In genomic region chr1:89907669-89908293, GRCh38 we compare ENCODE assay signal across 8 cellular contexts.
DNase-seq lines count a peak whose midpoint lies in the region; ATAC-seq, FAIRE-seq and TF ChIP-seq lines count a peak whose summit lies in the region.

No MANE protein-coding gene starts in this region.

- no peaks in the 10 kb centered on the region for H3K9me3 Mint-ChIP-seq in activated naive CD4-positive, alpha-beta T cell treated with anti-CD3 and anti-CD28 coated beads for 36 hours
- H3K9me3 Mint-ChIP-seq in activated naive CD4-positive, alpha-beta T cell treated with anti-CD3 and anti-CD28 coated beads, Interleukin-2, amount 10 ng/mL, durations not matched to agents 7 days and 5 days, result no peaks in the 10 kb centered on the region
- H3K9me3 Mint-ChIP-seq in stimulated activated effector memory CD8-positive, alpha-beta T cell treated with anti-CD3 and anti-CD28 coated beads, Interleukin-12 subunit alpha, Interleukin-12 subunit beta, amount 100 ng/mL, for 72 hours, result no peaks in the 10 kb centered on the region

- H3K4me2 ChIP-seq in PC-3 (ENCODE audit: low read length) (peak overlapping the region; percentile 42), endothelial cell of umbilical vein (ENCODE audit: insufficient read depth, low read length) (peak overlapping the region; percentile 70)

- H3K9me3 ChIP-seq in PC-3 (ENCODE audit: low read length) (no peaks in the 10 kb centered on the region), endothelial cell of umbilical vein (replicated peaks; ENCODE audit: control insufficient read depth, insufficient read depth, low read length) (no peaks in the 10 kb centered on the region), sigmoid colon (no peaks in the 10 kb centered on the region)

- no peak for TF ChIP-seq EP300 in sigmoid colon (IDR thresholded peaks at IDR 0.05)

- H3K9me1 ChIP-seq in endothelial cell of umbilical vein (replicated peaks; ENCODE audit: control insufficient read depth, extremely low read depth, insufficient read depth, low read length), result no peaks in the 10 kb centered on the region

- WGBS in sigmoid colon, 2 donors, result 93 to 97% methylated on average over 2 of the region's 2 CpGs

- H3K27me3 ChIP-seq in PC-3 (ENCODE audit: low read length) (no peaks in the 10 kb centered on the region), endothelial cell of umbilical vein (ENCODE audit: control insufficient read depth in 2 of 2, insufficient read depth in 2 of 2, low read length in 2 of 2) (no peaks in the 10 kb centered on the region), sigmoid colon (no peaks in the 10 kb centered on the region)

- peaks cover 5% of the 10 kb centered on the region for H3F3A ChIP-seq in PC-3 (ENCODE audit: low read length, unreplicated experiment)

- H3K4me1 ChIP-seq in PC-3 (ENCODE audit: insufficient read depth, low read length), result peaks cover 53% of the 10 kb centered on the region
- peaks cover 73% of the 10 kb centered on the region for H3K4me1 ChIP-seq in endothelial cell of umbilical vein (ENCODE audit: control insufficient read depth, extremely low read depth, insufficient read depth, low read length)
- peaks cover 0 to 25% (median 18%) of the 10 kb centered on the region in 4 donors for H3K4me1 ChIP-seq in sigmoid colon

- no peaks in the 10 kb centered on the region for H3K9me2 ChIP-seq in PC-3 (replicated peaks; ENCODE audit: low read length)

- H3K9ac ChIP-seq in PC-3 (ENCODE audit: low read length) (peak overlapping the region; percentile 53), endothelial cell of umbilical vein (replicated peaks; ENCODE audit: extremely low read depth, insufficient read depth, low read length) (peak overlapping the region; percentile 41)

- peak; percentile 35; the same call in 1 of the 2 replicates for ATAC-seq in PC-3
- ATAC-seq in stimulated activated effector memory CD8-positive, alpha-beta T cell treated with anti-CD3 and anti-CD28 coated beads, Interleukin-12 subunit alpha, Interleukin-12 subunit beta, amount 100 ng/mL, for 72 hours, result peak; percentile 39
- no peak for ATAC-seq in GM18511 (IDR thresholded peaks at IDR 0.05; ENCODE audit: unreplicated experiment)

- no peaks in the 10 kb centered on the region for H4K20me1 ChIP-seq in PC-3 (ENCODE audit: low read length)
- no peaks in the 10 kb centered on the region for H4K20me1 ChIP-seq in endothelial cell of umbilical vein (replicated peaks; ENCODE audit: control insufficient read depth, extremely low read depth, insufficient read depth, low read length)

- CTCF ChIA-PET in activated naive CD4-positive, alpha-beta T cell treated with anti-CD3 and anti-CD28 coated beads for 36 hours (lab: Charles Lee), result no interaction called here
- CTCF ChIA-PET in activated naive CD4-positive, alpha-beta T cell treated with anti-CD3 and anti-CD28 coated beads, Interleukin-2, amount 10 ng/mL, durations not matched to agents 7 days and 5 days (lab: Charles Lee), result no interaction called here
- CTCF ChIA-PET in PC-3 (lab: Charles Lee) (no interaction called here), endothelial cell of umbilical vein (lab: Charles Lee) (no interaction called here)

- dilution Hi-C loops in endothelial cell of umbilical vein (cut with MboI; ENCODE audit: extremely low pct_ligation_motif_present, low sequenced_read_pairs), result no loop called here

- no TSS peak for BruUV-seq in PC-3 (replicated peaks; lab: Mats Ljungman, UMichigan)
- no TSS peak for BruUV-seq in endothelial cell of umbilical vein (replicated peaks; lab: Mats Ljungman, UMichigan)

- peak; percentile 53 for FAIRE-seq in endothelial cell of umbilical vein (lab: Jason Lieb, UNC)

- intact Hi-C loops in activated naive CD4-positive, alpha-beta T cell treated with anti-CD3 and anti-CD28 coated beads for 36 hours (cut with micrococcal nuclease), result loop anchor here (1.0 kb wide), 1 partner anchor 63 kb away; no protein-coding TSS in a partner anchor
- intact Hi-C loops in PC-3 (cut with micrococcal nuclease) (loop anchor here (5.0 kb wide), 3 partner anchors 45 to 65 kb away; no protein-coding TSS in a partner anchor), endothelial cell of umbilical vein (cut with micrococcal nuclease) (loop anchor here (1.0 to 5.0 kb wide), 4 partner anchors 35 to 360 kb away; no protein-coding TSS in a partner anchor), sigmoid colon (cut with DNase I) (no loop called here)

- H3K36me3 ChIP-seq in PC-3 (ENCODE audit: low read depth, low read length) (no peaks in the 10 kb centered on the region), endothelial cell of umbilical vein (ENCODE audit: control insufficient read depth in 2 of 2, extremely low read depth in 1 of 2, insufficient read depth in 2 of 2, low read length in 2 of 2) (no peaks in the 10 kb centered on the region), sigmoid colon (no peaks in the 10 kb centered on the region)

- H3K27ac ChIP-seq in PC-3 (ENCODE audit: low read length) (peak overlapping the region; percentile 89), endothelial cell of umbilical vein (ENCODE audit: insufficient read depth, low read depth, low read length) (peak overlapping the region; percentile 84), sigmoid colon (no peak overlapping the region)

- peak; percentile 13 for DNase-seq in activated naive CD4-positive, alpha-beta T cell treated with anti-CD3 and anti-CD28 coated beads for 36 hours
- no peak for DNase-seq in activated naive CD4-positive, alpha-beta T cell treated with anti-CD3 and anti-CD28 coated beads, Interleukin-2, amount 10 ng/mL, durations not matched to agents 7 days and 5 days
- peak; percentile 85 for DNase-seq in PC-3
- peak; percentile 75 for DNase-seq in endothelial cell of umbilical vein (ENCODE audit: low read depth, low spot score)
- no peak for DNase-seq in stimulated activated effector memory CD8-positive, alpha-beta T cell treated with anti-CD3 and anti-CD28 coated beads, Interleukin-12 subunit alpha, Interleukin-12 subunit beta, amount 100 ng/mL, for 72 hours (ENCODE audit: low spot score in 2 of 2)
- DNase-seq in sigmoid colon, result no peak
- no peak for DNase-seq in NCI-H1105 treated with DMSO at 0.1 percent for 48 hours (lab: John Stamatoyannopoulos, UW)

- H3K27ac Mint-ChIP-seq in activated naive CD4-positive, alpha-beta T cell treated with anti-CD3 and anti-CD28 coated beads for 36 hours, result peak overlapping the region; percentile 71
- H3K27ac Mint-ChIP-seq in activated naive CD4-positive, alpha-beta T cell treated with anti-CD3 and anti-CD28 coated beads, Interleukin-2, amount 10 ng/mL, durations not matched to agents 7 days and 5 days, result no peak overlapping the region
- H3K27ac Mint-ChIP-seq in stimulated activated effector memory CD8-positive, alpha-beta T cell treated with anti-CD3 and anti-CD28 coated beads, Interleukin-12 subunit alpha, Interleukin-12 subunit beta, amount 100 ng/mL, for 72 hours, result peak overlapping the region; percentile 69

- H3K79me2 ChIP-seq in PC-3 (ENCODE audit: low read length) (peaks cover 20% of the 10 kb centered on the region), endothelial cell of umbilical vein (ENCODE audit: control insufficient read depth, insufficient read depth, low read length) (no peaks in the 10 kb centered on the region)

- H2AFZ ChIP-seq in PC-3 (ENCODE audit: low read length) (no peak overlapping the region), endothelial cell of umbilical vein (ENCODE audit: low read depth, low read length) (no peak overlapping the region)

- no peak for TF ChIP-seq CTCF in PC-3 (conservative IDR thresholded peaks at IDR 0.05; ENCODE audit: low read depth, low read length)
- TF ChIP-seq CTCF in endothelial cell of umbilical vein (IDR thresholded peaks at IDR 0.05; ENCODE audit: extremely low read depth in 1 of 2, insufficient read depth in 1 of 2, low read depth in 1 of 2, low read length in 2 of 2), result no peak
- no peak for TF ChIP-seq CTCF in sigmoid colon (IDR thresholded peaks at IDR 0.05)

- POLR2A ChIA-PET in PC-3 (lab: Charles Lee; ENCODE audit: unreplicated experiment) (no interaction called here), endothelial cell of umbilical vein (lab: Charles Lee) (no interaction called here)

- H3K4me1 Mint-ChIP-seq in activated naive CD4-positive, alpha-beta T cell treated with anti-CD3 and anti-CD28 coated beads for 36 hours (ENCODE audit: low read depth), result peaks cover 53% of the 10 kb centered on the region
- H3K4me1 Mint-ChIP-seq in activated naive CD4-positive, alpha-beta T cell treated with anti-CD3 and anti-CD28 coated beads, Interleukin-2, amount 10 ng/mL, durations not matched to agents 7 days and 5 days, result peaks cover 23% of the 10 kb centered on the region
- H3K4me1 Mint-ChIP-seq in stimulated activated effector memory CD8-positive, alpha-beta T cell treated with anti-CD3 and anti-CD28 coated beads, Interleukin-12 subunit alpha, Interleukin-12 subunit beta, amount 100 ng/mL, for 72 hours, result peaks cover 31% of the 10 kb centered on the region

- no peak overlapping the region for H3K4me3 Mint-ChIP-seq in activated naive CD4-positive, alpha-beta T cell treated with anti-CD3 and anti-CD28 coated beads for 36 hours
- H3K4me3 Mint-ChIP-seq in activated naive CD4-positive, alpha-beta T cell treated with anti-CD3 and anti-CD28 coated beads, Interleukin-2, amount 10 ng/mL, durations not matched to agents 7 days and 5 days, result no peak overlapping the region
- no peak overlapping the region for H3K4me3 Mint-ChIP-seq in stimulated activated effector memory CD8-positive, alpha-beta T cell treated with anti-CD3 and anti-CD28 coated beads, Interleukin-12 subunit alpha, Interleukin-12 subunit beta, amount 100 ng/mL, for 72 hours

- H3K4me3 ChIP-seq in PC-3 (ENCODE audit: low read length) (no peak overlapping the region), endothelial cell of umbilical vein (replicated peaks in 1 of 3; ENCODE audit: insufficient read depth in 1 of 3, low read depth in 1 of 3, low read length in 3 of 3) (no peak overlapping the region), sigmoid colon (no peak overlapping the region)

- H3K27me3 Mint-ChIP-seq in activated naive CD4-positive, alpha-beta T cell treated with anti-CD3 and anti-CD28 coated beads for 36 hours (ENCODE audit: low read depth), result no peaks in the 10 kb centered on the region
- no peaks in the 10 kb centered on the region for H3K27me3 Mint-ChIP-seq in activated naive CD4-positive, alpha-beta T cell treated with anti-CD3 and anti-CD28 coated beads, Interleukin-2, amount 10 ng/mL, durations not matched to agents 7 days and 5 days

- peaks cover 10% of the 10 kb centered on the region for H3K36me3 Mint-ChIP-seq in activated naive CD4-positive, alpha-beta T cell treated with anti-CD3 and anti-CD28 coated beads for 36 hours (ENCODE audit: low read depth)
- H3K36me3 Mint-ChIP-seq in activated naive CD4-positive, alpha-beta T cell treated with anti-CD3 and anti-CD28 coated beads, Interleukin-2, amount 10 ng/mL, durations not matched to agents 7 days and 5 days, result peaks cover 15% of the 10 kb centered on the region
- H3K36me3 Mint-ChIP-seq in stimulated activated effector memory CD8-positive, alpha-beta T cell treated with anti-CD3 and anti-CD28 coated beads, Interleukin-12 subunit alpha, Interleukin-12 subunit beta, amount 100 ng/mL, for 72 hours, result no peaks in the 10 kb centered on the region

- no peak for TF ChIP-seq POLR2A in endothelial cell of umbilical vein (IDR thresholded peaks at IDR 0.05; ENCODE audit: low read depth, low read length)
- no peak for TF ChIP-seq POLR2A in sigmoid colon (IDR thresholded peaks at IDR 0.05)

TF ChIP-seq in endothelial cell of umbilical vein, 7 proteins besides CTCF, POLR2A, EP300 and RAD21 (continues in another document):
- no peak for TF ChIP-seq MYC (IDR thresholded peaks at IDR 0.05; ENCODE audit: low read depth, low read length)

Comparison
In these comparisons a context has a peak if more than half of its experiments do, and no peak if none do; other contexts are left out.
1. DNase-seq: peak in activated naive CD4-positive, alpha-beta T cell treated with anti-CD3 and anti-CD28 coated beads for 36 hours (single experiment), PC-3 (single experiment) and endothelial cell of umbilical vein (single experiment); none in activated naive CD4-positive, alpha-beta T cell treated with anti-CD3 and anti-CD28 coated beads, Interleukin-2, amount 10 ng/mL, durations not matched to agents 7 days and 5 days (single experiment), stimulated activated effector memory CD8-positive, alpha-beta T cell treated with anti-CD3 and anti-CD28 coated beads, Interleukin-12 subunit alpha, Interleukin-12 subunit beta, amount 100 ng/mL, for 72 hours (0 of 2), sigmoid colon (single experiment) and NCI-H1105 treated with DMSO at 0.1 percent for 48 hours (single experiment).
2. H3K27ac ChIP-seq: peak in PC-3 (single experiment) and endothelial cell of umbilical vein (single experiment); none in sigmoid colon (0 of 4).